9 cellular contexts compared by ENCODE assay signal in genomic region chr6:35296931-35297330, GRCh38. TPM values are rescaled to one million over a fixed set of nuclear protein-coding genes. Genes with fewer than 3 reads are reported as not detected.
A peak's percentile ranks its signal among the peaks of the same experiment; 100 is the strongest.
DNase-seq lines count a peak whose midpoint lies in the region; ATAC-seq and TF ChIP-seq lines count a peak whose summit lies in the region.
"Had no signal": no experiment of that assay in that cellular context is flagged by ENCODE, and none has a peak within 500 bp of the region (broad histone marks: within the 10 kb centered on the region; RNA-seq: fewer than 3 reads in every experiment).

No MANE protein-coding gene starts in this region.

- H3K4me2 ChIP-seq in PC-3 (ENCODE audit: low read length) = peak overlapping the region; percentile 94

- no peaks in the 10 kb centered on the region for H3K9me2 ChIP-seq in PC-3 (replicated peaks; ENCODE audit: low read length)

- no peaks in the 10 kb centered on the region for H3K27me3 Mint-ChIP-seq in MCF 10A (ENCODE audit: insufficient read depth, unreplicated experiment)
- H3K27me3 Mint-ChIP-seq in activated T-cell treated with anti-CD3 and anti-CD28 coated beads, Interleukin-2, amount 50 U/mL, for 72 hours (ENCODE audit: low read depth) = no peaks in the 10 kb centered on the region

- TF ChIP-seq EP300 in upper lobe of left lung (IDR thresholded peaks at IDR 0.05) = no peak

- no peak for TF ChIP-seq POLR2A in breast epithelium (IDR thresholded peaks at IDR 0.05)
- no peak for TF ChIP-seq POLR2A in upper lobe of left lung (IDR thresholded peaks at IDR 0.05)

- intact Hi-C loops in breast epithelium (cut with DNase I; ENCODE audit: low total_unique reads) (loop anchor here (5.0 kb wide), 1 partner anchor 520 kb away; no protein-coding TSS in a partner anchor), MCF 10A (cut with micrococcal nuclease) (loop anchor here (1.0 to 10.0 kb wide), 5 partner anchors 30 to 288 kb away; partner anchors contain the start of genes PPARD and RPL10A), PC-3 (cut with micrococcal nuclease) (loop anchor here (1.0 kb wide), 3 partner anchors 30 to 171 kb away; partner anchors contain the start of gene RPL10A), mucosa of descending colon (cut with DNase I, micrococcal nuclease) (no loop called here)

- H3F3A ChIP-seq in PC-3 (ENCODE audit: low read length, unreplicated experiment) = no peaks in the 10 kb centered on the region

- BruUV-seq in MCF 10A (replicated peaks; lab: Mats Ljungman, UMichigan) = no TSS peak
- BruUV-seq in PC-3 (replicated peaks; lab: Mats Ljungman, UMichigan) = no TSS peak

- H3K36me3 Mint-ChIP-seq in MCF 10A (ENCODE audit: insufficient read depth, unreplicated experiment) = peaks cover 4% of the 10 kb centered on the region
- peaks cover 3 to 4% of the 10 kb centered on the region in 2 donors for H3K36me3 Mint-ChIP-seq in activated T-cell treated with anti-CD3 and anti-CD28 coated beads, Interleukin-2, amount 50 U/mL, for 72 hours (ENCODE audit: insufficient read depth in 2 of 2)

- no peaks in the 10 kb centered on the region for H3K9me3 Mint-ChIP-seq in MCF 10A (ENCODE audit: unreplicated experiment)
- H3K9me3 Mint-ChIP-seq in activated T-cell treated with anti-CD3 and anti-CD28 coated beads, Interleukin-2, amount 50 U/mL, for 72 hours = no peaks in the 10 kb centered on the region

- TF ChIP-seq CTCF in breast epithelium (IDR thresholded peaks at IDR 0.05) (no peak), MCF 10A (IDR thresholded peaks at IDR 0.05; ENCODE audit: unreplicated experiment) (no peak), PC-3 (conservative IDR thresholded peaks at IDR 0.05; ENCODE audit: low read depth, low read length) (no peak), upper lobe of left lung (IDR thresholded peaks at IDR 0.05) (no peak), mucosa of descending colon (IDR thresholded peaks at IDR 0.05) (no peak)

- H3K9ac ChIP-seq in PC-3 (ENCODE audit: low read length) = peak overlapping the region; percentile 16; the same call in 1 of the 2 replicates
- peak overlapping the region; percentile 5; the same call in 1 of the 2 replicates for H3K9ac ChIP-seq in iPS-20b (ENCODE audit: low read depth, low read length)

- 56 to 71% methylated on average over 2 of the region's 2 CpGs for WGBS in upper lobe of left lung, 2 donors

- CTCF ChIA-PET in MCF 10A (lab: Yijun Ruan, JAX) = interaction anchor here (0.6 to 4.0 kb wide), 22 partner anchors 8 to 1738 kb away, joined by 3 to 40 read pairs (median 6); partner anchors contain the start of genes ARMC12, PPARD and RPL10A
- CTCF ChIA-PET in PC-3 (lab: Charles Lee) = interaction anchor here (1.4 kb wide), 1 partner anchor 31 kb away, joined by 4 read pairs; no protein-coding TSS in a partner anchor

- peaks cover 4 to 6% of the 10 kb centered on the region in 2 donors for H3K4me1 ChIP-seq in breast epithelium
- H3K4me1 ChIP-seq in PC-3 (ENCODE audit: insufficient read depth, low read length) = peaks cover 18% of the 10 kb centered on the region
- peaks cover 7% of the 10 kb centered on the region; the same call in 1 of the 2 replicates for H3K4me1 ChIP-seq in iPS-20b (ENCODE audit: insufficient read depth, low read length)
- H3K4me1 ChIP-seq in upper lobe of left lung = peaks cover 18 to 37% (median 33%) of the 10 kb centered on the region in 4 donors
- peaks cover 13% of the 10 kb centered on the region for H3K4me1 ChIP-seq in mucosa of descending colon (ENCODE audit: low read depth)

- no peak overlapping the region for H3K4me3 Mint-ChIP-seq in MCF 10A (ENCODE audit: unreplicated experiment)
- no peak overlapping the region for H3K4me3 Mint-ChIP-seq in activated T-cell treated with anti-CD3 and anti-CD28 coated beads, Interleukin-2, amount 50 U/mL, for 72 hours

- ATAC-seq in PC-3 = no peak
- ATAC-seq in upper lobe of left lung (ENCODE audit: low FRiP score in 2 of 2) = no peak
- no peak for ATAC-seq in activated T-cell treated with anti-CD3 and anti-CD28 coated beads, Interleukin-2, amount 50 U/mL, for 72 hours (replicated peaks in 1 of 2)
- no peak for ATAC-seq in GM18907 (IDR thresholded peaks at IDR 0.05; ENCODE audit: unreplicated experiment)
- no peak for ATAC-seq in mucosa of descending colon

- H3K36me3 ChIP-seq in breast epithelium (peaks cover 9% of the 10 kb centered on the region), PC-3 (ENCODE audit: low read depth, low read length) (no peaks in the 10 kb centered on the region; the same call in 1 of the 2 replicates), iPS-20b (ENCODE audit: insufficient read depth, low read depth, low read length) (peaks cover 15% of the 10 kb centered on the region), upper lobe of left lung (peaks cover 6 to 38% (median 23%) of the 10 kb centered on the region in 4 donors), mucosa of descending colon (ENCODE audit: low read depth) (no peaks in the 10 kb centered on the region)

- H3K79me2 ChIP-seq in PC-3 (ENCODE audit: low read length) = peaks cover 19% of the 10 kb centered on the region

- H3K27ac ChIP-seq in breast epithelium (peak overlapping the region; percentile 80 to 89), PC-3 (ENCODE audit: low read length) (no peak overlapping the region), iPS-20b (ENCODE audit: low read length) (no peak overlapping the region), upper lobe of left lung (peak overlapping the region; percentile 73 to 92 (median 86))

- POLR2A ChIA-PET in MCF 10A (lab: Yijun Ruan, JAX) (interaction anchor here (0.7 to 3.8 kb wide), 5 partner anchors 38 to 171 kb away, joined by 4 to 31 read pairs (median 5); partner anchors contain the start of genes FANCE, PPARD, RPL10A and ZNF76), PC-3 (lab: Charles Lee; ENCODE audit: unreplicated experiment) (interaction anchor here (0.6 kb wide), 1 partner anchor 233 kb away, joined by 3 read pairs; no protein-coding TSS in a partner anchor)

- H3K4me1 Mint-ChIP-seq in MCF 10A (ENCODE audit: insufficient read depth, unreplicated experiment) = peaks cover 8% of the 10 kb centered on the region
- H3K4me1 Mint-ChIP-seq in activated T-cell treated with anti-CD3 and anti-CD28 coated beads, Interleukin-2, amount 50 U/mL, for 72 hours (ENCODE audit: low read depth) = peaks cover 39% of the 10 kb centered on the region

- H3K9me3 ChIP-seq in breast epithelium (no peaks in the 10 kb centered on the region), PC-3 (ENCODE audit: low read length) (no peaks in the 10 kb centered on the region), iPS-20b (ENCODE audit: insufficient read depth, low read depth, low read length) (no peaks in the 10 kb centered on the region), upper lobe of left lung (no peaks in the 10 kb centered on the region), mucosa of descending colon (no peaks in the 10 kb centered on the region)
- H3K9me3 ChIP-seq: testis had no signal

- H3K27me3 ChIP-seq in breast epithelium = no peaks in the 10 kb centered on the region
- H3K27me3 ChIP-seq in PC-3 (ENCODE audit: low read length) = no peaks in the 10 kb centered on the region
- peaks cover 3% of the 10 kb centered on the region; the same call in 1 of the 2 replicates for H3K27me3 ChIP-seq in iPS-20b (ENCODE audit: insufficient read depth, low read length)
- no peaks in the 10 kb centered on the region for H3K27me3 ChIP-seq in upper lobe of left lung
- H3K27me3 ChIP-seq: testis had no signal

- H3K27ac Mint-ChIP-seq in MCF 10A (ENCODE audit: low read depth, unreplicated experiment) = no peak overlapping the region
- H3K27ac Mint-ChIP-seq in activated T-cell treated with anti-CD3 and anti-CD28 coated beads, Interleukin-2, amount 50 U/mL, for 72 hours = no peak overlapping the region

- peak overlapping the region; percentile 43; the same call in 1 of the 2 replicates for H2AFZ ChIP-seq in PC-3 (ENCODE audit: low read length)

- no peaks in the 10 kb centered on the region for H4K20me1 ChIP-seq in PC-3 (ENCODE audit: low read length)

- H3K4me3 ChIP-seq in breast epithelium (no peak overlapping the region), PC-3 (ENCODE audit: low read length) (no peak overlapping the region), iPS-20b (ENCODE audit: low read length) (no peak overlapping the region), upper lobe of left lung (no peak overlapping the region), mucosa of descending colon (no peak overlapping the region)

- DNase-seq in breast epithelium (ENCODE audit: low spot score in 2 of 2) (no peak), MCF 10A (ENCODE audit: unreplicated experiment) (no peak), PC-3 (no peak), upper lobe of left lung (no peak), mucosa of descending colon (no peak)
- DNase-seq in activated T-cell treated with anti-CD3 and anti-CD28 coated beads, Interleukin-2, amount 50 U/mL, for 72 hours = no peak

RNA-seq across cellular contexts. Expression of gene DEF6, which starts 0.7 kb away (rescaled TPM):
- total RNA-seq in breast epithelium (10 to 100 TPM in 2 of 3 donors, 1 to 10 TPM in 1; 4.8 to 14.2 (median 14.1) TPM), MCF 10A (2022) (17.8 and 23.1 TPM in 2 replicates), PC-3 (2014; rRNA removed) (37.3 and 42.8 TPM in 2 replicates), upper lobe of left lung (10 to 100 TPM in 5 of 6 donors, 1 to 10 TPM in 1; 10.0 to 39.8 (median 23.4) TPM), mucosa of descending colon (10 to 100 TPM in 2 of 3 donors, 1 to 10 TPM in 1; 7.4 to 15.1 (median 13.7) TPM)
- 100 to 1,000 TPM; 108 to 127 TPM for total RNA-seq in activated T-cell treated with anti-CD3 and anti-CD28 coated beads, Interleukin-2, amount 50 U/mL, for 72 hours

RNA-seq across cellular contexts. Expression of gene ZNF76, which starts 37.4 kb away (rescaled TPM):
- 10 to 100 TPM; 32.3 to 53.0 (median 46.9) TPM for total RNA-seq in breast epithelium
- total RNA-seq in MCF 10A (2022) = 28.0 and 28.4 TPM in 2 replicates
- total RNA-seq in PC-3 (2014; rRNA removed) = 17.9 and 20.8 TPM in 2 replicates
- 100 to 1,000 TPM in 2 of 6 donors, 10 to 100 TPM in 4; 26.8 to 242 (median 38.1) TPM for total RNA-seq in upper lobe of left lung
- total RNA-seq in activated T-cell treated with anti-CD3 and anti-CD28 coated beads, Interleukin-2, amount 50 U/mL, for 72 hours = 10 to 100 TPM; 52.1 to 55.9 TPM
- 10 to 100 TPM; 33.2 to 42.6 (median 36.2) TPM for total RNA-seq in mucosa of descending colon

RNA-seq across cellular contexts. Expression of gene PPARD, which starts 45.4 kb away (rescaled TPM):
- total RNA-seq in breast epithelium (10 to 100 TPM in 2 of 3 donors, 1 to 10 TPM in 1; 7.2 to 11.1 (median 10.7) TPM), MCF 10A (2022) (13.8 and 16.8 TPM in 2 replicates), PC-3 (2014; rRNA removed) (24.5 and 26.2 TPM in 2 replicates), upper lobe of left lung (10 to 100 TPM; 14.8 to 48.2 (median 31.5) TPM), mucosa of descending colon (10 to 100 TPM; 44.4 to 66.7 (median 65.6) TPM)
- 10 to 100 TPM; 24.1 to 27.9 TPM for total RNA-seq in activated T-cell treated with anti-CD3 and anti-CD28 coated beads, Interleukin-2, amount 50 U/mL, for 72 hours

Comparison
In these comparisons a context has a peak if more than half of its experiments do, and no peak if none do; other contexts are left out.
1. H3K27ac ChIP-seq: peak in breast epithelium (2 of 2) and upper lobe of left lung (4 of 4); none in PC-3 (single experiment) and iPS-20b (single experiment).
2. intact Hi-C loops: an anchor here in breast epithelium (5.0 kb wide), MCF 10A (1.0 to 10.0 kb wide) and PC-3 (1.0 kb wide); none called in mucosa of descending colon.